ENCODE assay signal across 1 cellular context in the genomic region with DNA sequence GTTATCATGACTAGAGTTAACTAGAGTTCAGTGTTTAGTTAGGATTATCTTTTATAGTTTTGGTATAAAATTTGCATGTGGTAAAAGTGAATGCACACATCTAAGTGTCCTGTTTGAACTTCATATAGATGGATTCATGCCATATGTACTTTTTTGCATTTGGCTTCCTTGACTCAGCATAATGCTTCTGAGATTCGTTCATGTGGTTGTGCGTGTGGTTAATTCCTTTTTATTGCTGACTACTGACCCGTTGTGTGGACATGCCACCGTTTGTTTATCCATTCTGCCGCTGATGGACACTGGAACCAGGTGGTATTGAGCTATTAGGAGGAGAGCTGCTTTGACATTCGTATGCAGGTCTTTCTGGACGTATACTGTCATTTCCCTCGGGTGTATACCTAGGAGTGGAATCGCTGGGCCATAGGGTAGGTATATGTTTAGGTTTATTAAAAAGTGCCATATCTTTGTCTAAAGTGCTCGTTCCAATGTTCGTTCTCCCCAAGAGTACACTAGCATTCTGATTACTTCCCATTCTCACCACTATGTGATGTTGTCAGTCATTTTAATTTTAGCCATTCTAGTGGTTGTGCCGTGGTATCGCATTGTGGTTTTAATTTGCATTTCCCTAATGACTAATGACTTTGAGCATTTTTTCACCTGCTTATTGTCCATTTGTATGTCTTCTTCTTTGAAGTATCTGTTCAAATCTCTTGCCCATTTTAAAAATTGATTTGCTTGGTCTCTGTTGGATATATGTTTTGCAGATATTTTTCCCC.
TF ChIP-seq lines count a peak whose summit lies in the region.

No MANE protein-coding gene starts in this region.

TF ChIP-seq in GM12878, 131 proteins besides CTCF, POLR2A, EP300 and RAD21 (continued from another document and continues in another):
- TF ChIP-seq, protein P1, sequence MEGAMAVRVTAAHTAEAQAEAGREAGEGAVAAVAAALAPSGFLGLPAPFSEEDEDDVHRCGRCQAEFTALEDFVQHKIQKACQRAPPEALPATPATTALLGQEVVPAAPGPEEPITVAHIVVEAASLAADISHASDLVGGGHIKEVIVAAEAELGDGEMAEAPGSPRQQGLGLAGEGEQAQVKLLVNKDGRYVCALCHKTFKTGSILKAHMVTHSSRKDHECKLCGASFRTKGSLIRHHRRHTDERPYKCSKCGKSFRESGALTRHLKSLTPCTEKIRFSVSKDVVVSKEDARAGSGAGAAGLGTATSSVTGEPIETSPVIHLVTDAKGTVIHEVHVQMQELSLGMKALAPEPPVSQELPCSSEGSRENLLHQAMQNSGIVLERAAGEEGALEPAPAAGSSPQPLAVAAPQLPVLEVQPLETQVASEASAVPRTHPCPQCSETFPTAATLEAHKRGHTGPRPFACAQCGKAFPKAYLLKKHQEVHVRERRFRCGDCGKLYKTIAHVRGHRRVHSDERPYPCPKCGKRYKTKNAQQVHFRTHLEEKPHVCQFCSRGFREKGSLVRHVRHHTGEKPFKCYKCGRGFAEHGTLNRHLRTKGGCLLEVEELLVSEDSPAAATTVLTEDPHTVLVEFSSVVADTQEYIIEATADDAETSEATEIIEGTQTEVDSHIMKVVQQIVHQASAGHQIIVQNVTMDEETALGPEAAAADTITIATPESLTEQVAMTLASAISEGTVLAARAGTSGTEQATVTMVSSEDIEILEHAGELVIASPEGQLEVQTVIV (IDR thresholded peaks at IDR 0.05; ENCODE audit: borderline replicate concordance, partially characterized antibody) = no peak
- TF ChIP-seq, protein P2, sequence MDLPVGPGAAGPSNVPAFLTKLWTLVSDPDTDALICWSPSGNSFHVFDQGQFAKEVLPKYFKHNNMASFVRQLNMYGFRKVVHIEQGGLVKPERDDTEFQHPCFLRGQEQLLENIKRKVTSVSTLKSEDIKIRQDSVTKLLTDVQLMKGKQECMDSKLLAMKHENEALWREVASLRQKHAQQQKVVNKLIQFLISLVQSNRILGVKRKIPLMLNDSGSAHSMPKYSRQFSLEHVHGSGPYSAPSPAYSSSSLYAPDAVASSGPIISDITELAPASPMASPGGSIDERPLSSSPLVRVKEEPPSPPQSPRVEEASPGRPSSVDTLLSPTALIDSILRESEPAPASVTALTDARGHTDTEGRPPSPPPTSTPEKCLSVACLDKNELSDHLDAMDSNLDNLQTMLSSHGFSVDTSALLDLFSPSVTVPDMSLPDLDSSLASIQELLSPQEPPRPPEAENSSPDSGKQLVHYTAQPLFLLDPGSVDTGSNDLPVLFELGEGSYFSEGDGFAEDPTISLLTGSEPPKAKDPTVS (IDR thresholded peaks at IDR 0.05; ENCODE audit: low read depth, low read length) = no peak
- TF ChIP-seq YY1 (IDR thresholded peaks at IDR 0.05; ENCODE audit: low read depth, low read length) = no peak
- TF ChIP-seq NFXL1 (IDR thresholded peaks at IDR 0.05; ENCODE audit: borderline replicate concordance) = no peak
- no peak for TF ChIP-seq NFYA (IDR thresholded peaks at IDR 0.05; ENCODE audit: borderline replicate concordance, low read depth, low read length)
- TF ChIP-seq ZNF207 (IDR thresholded peaks at IDR 0.05; ENCODE audit: borderline replicate concordance) = no peak
- TF ChIP-seq WRNIP1 (IDR thresholded peaks at IDR 0.05; ENCODE audit: borderline replicate concordance, low read depth, low read length) = no peak
- no peak for TF ChIP-seq KDM1A (IDR thresholded peaks at IDR 0.05; ENCODE audit: borderline replicate concordance)
- TF ChIP-seq SPI1 (IDR thresholded peaks at IDR 0.05; ENCODE audit: borderline replicate concordance, insufficient read depth, low read depth, low read length) = no peak
- peak; percentile 90 for TF ChIP-seq DPF2 (IDR thresholded peaks at IDR 0.05)
- TF ChIP-seq MEF2B (IDR thresholded peaks at IDR 0.05; ENCODE audit: partially characterized antibody, poor library complexity, severe bottlenecking) = peak; percentile 88
- TF ChIP-seq, protein P3, sequence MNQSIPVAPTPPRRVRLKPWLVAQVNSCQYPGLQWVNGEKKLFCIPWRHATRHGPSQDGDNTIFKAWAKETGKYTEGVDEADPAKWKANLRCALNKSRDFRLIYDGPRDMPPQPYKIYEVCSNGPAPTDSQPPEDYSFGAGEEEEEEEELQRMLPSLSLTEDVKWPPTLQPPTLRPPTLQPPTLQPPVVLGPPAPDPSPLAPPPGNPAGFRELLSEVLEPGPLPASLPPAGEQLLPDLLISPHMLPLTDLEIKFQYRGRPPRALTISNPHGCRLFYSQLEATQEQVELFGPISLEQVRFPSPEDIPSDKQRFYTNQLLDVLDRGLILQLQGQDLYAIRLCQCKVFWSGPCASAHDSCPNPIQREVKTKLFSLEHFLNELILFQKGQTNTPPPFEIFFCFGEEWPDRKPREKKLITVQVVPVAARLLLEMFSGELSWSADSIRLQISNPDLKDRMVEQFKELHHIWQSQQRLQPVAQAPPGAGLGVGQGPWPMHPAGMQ (IDR thresholded peaks at IDR 0.05; ENCODE audit: borderline replicate concordance) = no peak
- 0 out of 2 replicates have a peak, but pooled peaks have one; percentile 48 for TF ChIP-seq TBL1XR1 (IDR thresholded peaks at IDR 0.05; ENCODE audit: low read depth, low read length)
- no peak for TF ChIP-seq HDAC6 (IDR thresholded peaks at IDR 0.05; ENCODE audit: unreplicated experiment)
- TF ChIP-seq ZNF622 (IDR thresholded peaks at IDR 0.05) = no peak
- no peak for TF ChIP-seq ZZZ3 (IDR thresholded peaks at IDR 0.05; ENCODE audit: control insufficient read depth, insufficient read length, low read depth)
- 0 out of 2 replicates have a peak, but pooled peaks have one; percentile 13 for TF ChIP-seq CREM (IDR thresholded peaks at IDR 0.05; ENCODE audit: low read depth)
- no peak for TF ChIP-seq MYB (IDR thresholded peaks at IDR 0.05; ENCODE audit: borderline replicate concordance, low read depth, low read length)
- TF ChIP-seq NR2C1 (IDR thresholded peaks at IDR 0.05) = no peak
- peak; percentile 52; the same call in 1 of the 2 replicates for TF ChIP-seq TCF12 (IDR thresholded peaks at IDR 0.05; ENCODE audit: low read depth, low read length)
- TF ChIP-seq SMAD1 (IDR thresholded peaks at IDR 0.05; ENCODE audit: low read depth, partially characterized antibody) = no peak
- TF ChIP-seq RBBP5 (conservative IDR thresholded peaks at IDR 0.05) = no peak
- no peak for TF ChIP-seq MYC (IDR thresholded peaks at IDR 0.05; ENCODE audit: insufficient read depth, insufficient read length, insufficient replicate concordance, low read length, severe bottlenecking)
- peak; percentile 91 for TF ChIP-seq ATF7 (IDR thresholded peaks at IDR 0.05; ENCODE audit: low read depth)
- TF ChIP-seq ZNF274 (IDR thresholded peaks at IDR 0.05; ENCODE audit: insufficient read depth, insufficient read length) = no peak
- TF ChIP-seq JUND (IDR thresholded peaks at IDR 0.05; ENCODE audit: low read depth, low read length) = no peak
- no peak for TF ChIP-seq IRF4 (IDR thresholded peaks at IDR 0.05; ENCODE audit: low read depth, low read length)
- TF ChIP-seq, protein P4, sequence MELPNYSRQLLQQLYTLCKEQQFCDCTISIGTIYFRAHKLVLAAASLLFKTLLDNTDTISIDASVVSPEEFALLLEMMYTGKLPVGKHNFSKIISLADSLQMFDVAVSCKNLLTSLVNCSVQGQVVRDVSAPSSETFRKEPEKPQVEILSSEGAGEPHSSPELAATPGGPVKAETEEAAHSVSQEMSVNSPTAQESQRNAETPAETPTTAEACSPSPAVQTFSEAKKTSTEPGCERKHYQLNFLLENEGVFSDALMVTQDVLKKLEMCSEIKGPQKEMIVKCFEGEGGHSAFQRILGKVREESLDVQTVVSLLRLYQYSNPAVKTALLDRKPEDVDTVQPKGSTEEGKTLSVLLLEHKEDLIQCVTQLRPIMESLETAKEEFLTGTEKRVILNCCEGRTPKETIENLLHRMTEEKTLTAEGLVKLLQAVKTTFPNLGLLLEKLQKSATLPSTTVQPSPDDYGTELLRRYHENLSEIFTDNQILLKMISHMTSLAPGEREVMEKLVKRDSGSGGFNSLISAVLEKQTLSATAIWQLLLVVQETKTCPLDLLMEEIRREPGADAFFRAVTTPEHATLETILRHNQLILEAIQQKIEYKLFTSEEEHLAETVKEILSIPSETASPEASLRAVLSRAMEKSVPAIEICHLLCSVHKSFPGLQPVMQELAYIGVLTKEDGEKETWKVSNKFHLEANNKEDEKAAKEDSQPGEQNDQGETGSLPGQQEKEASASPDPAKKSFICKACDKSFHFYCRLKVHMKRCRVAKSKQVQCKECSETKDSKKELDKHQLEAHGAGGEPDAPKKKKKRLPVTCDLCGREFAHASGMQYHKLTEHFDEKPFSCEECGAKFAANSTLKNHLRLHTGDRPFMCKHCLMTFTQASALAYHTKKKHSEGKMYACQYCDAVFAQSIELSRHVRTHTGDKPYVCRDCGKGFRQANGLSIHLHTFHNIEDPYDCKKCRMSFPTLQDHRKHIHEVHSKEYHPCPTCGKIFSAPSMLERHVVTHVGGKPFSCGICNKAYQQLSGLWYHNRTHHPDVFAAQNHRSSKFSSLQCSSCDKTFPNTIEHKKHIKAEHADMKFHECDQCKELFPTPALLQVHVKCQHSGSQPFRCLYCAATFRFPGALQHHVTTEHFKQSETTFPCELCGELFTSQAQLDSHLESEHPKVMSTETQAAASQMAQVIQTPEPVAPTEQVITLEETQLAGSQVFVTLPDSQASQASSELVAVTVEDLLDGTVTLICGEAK (IDR thresholded peaks at IDR 0.05; ENCODE audit: borderline replicate concordance) = no peak
- TF ChIP-seq RFX5 (IDR thresholded peaks at IDR 0.05; ENCODE audit: low read depth, low read length) = no peak
- no peak; the same call in 1 of the 2 replicates for TF ChIP-seq MTA3 (IDR thresholded peaks at IDR 0.05; ENCODE audit: borderline replicate concordance, low read length)
- TF ChIP-seq RB1 (IDR thresholded peaks at IDR 0.05; ENCODE audit: borderline replicate concordance) = no peak
- TF ChIP-seq, protein P5, sequence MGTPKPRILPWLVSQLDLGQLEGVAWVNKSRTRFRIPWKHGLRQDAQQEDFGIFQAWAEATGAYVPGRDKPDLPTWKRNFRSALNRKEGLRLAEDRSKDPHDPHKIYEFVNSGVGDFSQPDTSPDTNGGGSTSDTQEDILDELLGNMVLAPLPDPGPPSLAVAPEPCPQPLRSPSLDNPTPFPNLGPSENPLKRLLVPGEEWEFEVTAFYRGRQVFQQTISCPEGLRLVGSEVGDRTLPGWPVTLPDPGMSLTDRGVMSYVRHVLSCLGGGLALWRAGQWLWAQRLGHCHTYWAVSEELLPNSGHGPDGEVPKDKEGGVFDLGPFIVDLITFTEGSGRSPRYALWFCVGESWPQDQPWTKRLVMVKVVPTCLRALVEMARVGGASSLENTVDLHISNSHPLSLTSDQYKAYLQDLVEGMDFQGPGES (IDR thresholded peaks at IDR 0.05) = no peak
- no peak for TF ChIP-seq FOXK2 (IDR thresholded peaks at IDR 0.05)
- no peak for TF ChIP-seq SP1 (IDR thresholded peaks at IDR 0.05; ENCODE audit: low read depth, low read length)
- TF ChIP-seq, protein P6, sequence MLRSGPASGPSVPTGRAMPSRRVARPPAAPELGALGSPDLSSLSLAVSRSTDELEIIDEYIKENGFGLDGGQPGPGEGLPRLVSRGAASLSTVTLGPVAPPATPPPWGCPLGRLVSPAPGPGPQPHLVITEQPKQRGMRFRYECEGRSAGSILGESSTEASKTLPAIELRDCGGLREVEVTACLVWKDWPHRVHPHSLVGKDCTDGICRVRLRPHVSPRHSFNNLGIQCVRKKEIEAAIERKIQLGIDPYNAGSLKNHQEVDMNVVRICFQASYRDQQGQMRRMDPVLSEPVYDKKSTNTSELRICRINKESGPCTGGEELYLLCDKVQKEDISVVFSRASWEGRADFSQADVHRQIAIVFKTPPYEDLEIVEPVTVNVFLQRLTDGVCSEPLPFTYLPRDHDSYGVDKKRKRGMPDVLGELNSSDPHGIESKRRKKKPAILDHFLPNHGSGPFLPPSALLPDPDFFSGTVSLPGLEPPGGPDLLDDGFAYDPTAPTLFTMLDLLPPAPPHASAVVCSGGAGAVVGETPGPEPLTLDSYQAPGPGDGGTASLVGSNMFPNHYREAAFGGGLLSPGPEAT (IDR thresholded peaks at IDR 0.05; ENCODE audit: low read depth) = peak; percentile 65
- TF ChIP-seq CHD1 (IDR thresholded peaks at IDR 0.05; ENCODE audit: low read depth, low read length) = no peak
- no peak for TF ChIP-seq POLR2AphosphoS2 (IDR thresholded peaks at IDR 0.05; ENCODE audit: low read depth, low read length)
- TF ChIP-seq, protein P7, sequence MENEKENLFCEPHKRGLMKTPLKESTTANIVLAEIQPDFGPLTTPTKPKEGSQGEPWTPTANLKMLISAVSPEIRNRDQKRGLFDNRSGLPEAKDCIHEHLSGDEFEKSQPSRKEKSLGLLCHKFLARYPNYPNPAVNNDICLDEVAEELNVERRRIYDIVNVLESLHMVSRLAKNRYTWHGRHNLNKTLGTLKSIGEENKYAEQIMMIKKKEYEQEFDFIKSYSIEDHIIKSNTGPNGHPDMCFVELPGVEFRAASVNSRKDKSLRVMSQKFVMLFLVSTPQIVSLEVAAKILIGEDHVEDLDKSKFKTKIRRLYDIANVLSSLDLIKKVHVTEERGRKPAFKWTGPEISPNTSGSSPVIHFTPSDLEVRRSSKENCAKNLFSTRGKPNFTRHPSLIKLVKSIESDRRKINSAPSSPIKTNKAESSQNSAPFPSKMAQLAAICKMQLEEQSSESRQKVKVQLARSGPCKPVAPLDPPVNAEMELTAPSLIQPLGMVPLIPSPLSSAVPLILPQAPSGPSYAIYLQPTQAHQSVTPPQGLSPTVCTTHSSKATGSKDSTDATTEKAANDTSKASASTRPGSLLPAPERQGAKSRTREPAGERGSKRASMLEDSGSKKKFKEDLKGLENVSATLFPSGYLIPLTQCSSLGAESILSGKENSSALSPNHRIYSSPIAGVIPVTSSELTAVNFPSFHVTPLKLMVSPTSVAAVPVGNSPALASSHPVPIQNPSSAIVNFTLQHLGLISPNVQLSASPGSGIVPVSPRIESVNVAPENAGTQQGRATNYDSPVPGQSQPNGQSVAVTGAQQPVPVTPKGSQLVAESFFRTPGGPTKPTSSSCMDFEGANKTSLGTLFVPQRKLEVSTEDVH (IDR thresholded peaks at IDR 0.05; ENCODE audit: low read depth, partially characterized antibody) = no peak
- TF ChIP-seq HDGF (IDR thresholded peaks at IDR 0.05) = no peak
- TF ChIP-seq, protein P8, sequence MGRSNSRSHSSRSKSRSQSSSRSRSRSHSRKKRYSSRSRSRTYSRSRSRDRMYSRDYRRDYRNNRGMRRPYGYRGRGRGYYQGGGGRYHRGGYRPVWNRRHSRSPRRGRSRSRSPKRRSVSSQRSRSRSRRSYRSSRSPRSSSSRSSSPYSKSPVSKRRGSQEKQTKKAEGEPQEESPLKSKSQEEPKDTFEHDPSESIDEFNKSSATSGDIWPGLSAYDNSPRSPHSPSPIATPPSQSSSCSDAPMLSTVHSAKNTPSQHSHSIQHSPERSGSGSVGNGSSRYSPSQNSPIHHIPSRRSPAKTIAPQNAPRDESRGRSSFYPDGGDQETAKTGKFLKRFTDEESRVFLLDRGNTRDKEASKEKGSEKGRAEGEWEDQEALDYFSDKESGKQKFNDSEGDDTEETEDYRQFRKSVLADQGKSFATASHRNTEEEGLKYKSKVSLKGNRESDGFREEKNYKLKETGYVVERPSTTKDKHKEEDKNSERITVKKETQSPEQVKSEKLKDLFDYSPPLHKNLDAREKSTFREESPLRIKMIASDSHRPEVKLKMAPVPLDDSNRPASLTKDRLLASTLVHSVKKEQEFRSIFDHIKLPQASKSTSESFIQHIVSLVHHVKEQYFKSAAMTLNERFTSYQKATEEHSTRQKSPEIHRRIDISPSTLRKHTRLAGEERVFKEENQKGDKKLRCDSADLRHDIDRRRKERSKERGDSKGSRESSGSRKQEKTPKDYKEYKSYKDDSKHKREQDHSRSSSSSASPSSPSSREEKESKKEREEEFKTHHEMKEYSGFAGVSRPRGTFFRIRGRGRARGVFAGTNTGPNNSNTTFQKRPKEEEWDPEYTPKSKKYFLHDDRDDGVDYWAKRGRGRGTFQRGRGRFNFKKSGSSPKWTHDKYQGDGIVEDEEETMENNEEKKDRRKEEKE (IDR thresholded peaks at IDR 0.05) = no peak
- TF ChIP-seq CHD2 (IDR thresholded peaks at IDR 0.05; ENCODE audit: borderline replicate concordance, low read depth, low read length) = no peak
- TF ChIP-seq CEBPB (IDR thresholded peaks at IDR 0.05; ENCODE audit: borderline replicate concordance in 1 of 2, low read depth in 2 of 2, low read length in 2 of 2) = no peak
- no peak for TF ChIP-seq HCFC1 (IDR thresholded peaks at IDR 0.05; ENCODE audit: low read length)
